10 cellular contexts compared by ENCODE assay signal in genomic region chr20:14334306-14334930, GRCh38. TPM values are rescaled to one million over a fixed set of nuclear protein-coding genes. Genes with fewer than 3 reads are reported as not detected.
DNase-seq lines count a peak whose midpoint lies in the region; ATAC-seq, FAIRE-seq and TF ChIP-seq lines count a peak whose summit lies in the region.
"Had no signal": no experiment of that assay in that cellular context is flagged by ENCODE, and none has a peak within 500 bp of the region (broad histone marks: within the 10 kb centered on the region; RNA-seq: fewer than 3 reads in every experiment).

No MANE protein-coding gene starts in this region.

- TF ChIP-seq POLR2A in upper lobe of left lung (IDR thresholded peaks at IDR 0.05) = no peak

- H2AFZ ChIP-seq in astrocyte (ENCODE audit: low read depth, low read length) = no peak overlapping the region

- H3K27ac ChIP-seq in astrocyte (ENCODE audit: low read depth, low read length) = no peak overlapping the region
- peak overlapping the region; percentile 35 to 80 (median 70) for H3K27ac ChIP-seq in upper lobe of left lung
- H3K27ac ChIP-seq: HL-60, neutrophil had no signal

- DNase-seq in D721Med (ENCODE audit: insufficient read length, low spot score) = no peak
- peak; percentile 51 for DNase-seq in NCI-H1092 (lab: John Stamatoyannopoulos, UW)
- peak; percentile 18 for DNase-seq in astrocyte (ENCODE audit: low read depth)
- peak; percentile 72 for DNase-seq in kidney glomerular epithelial cell (lab: John Stamatoyannopoulos, UW)
- peak in 1 of 2 donors; percentile 60 for DNase-seq in upper lobe of left lung
- DNase-seq in GM19239 (ENCODE audit: insufficient read length, low spot score) = no peak

- H3K9ac ChIP-seq in astrocyte (ENCODE audit: low read length) = no peak overlapping the region

- peak overlapping the region; percentile 69 for H3K4me2 ChIP-seq in astrocyte (ENCODE audit: low read length)

- H3K4me3 Mint-ChIP-seq in astrocyte (ENCODE audit: unreplicated experiment) = peak overlapping the region; percentile 73

- peak; percentile 31 to 45 for ATAC-seq in upper lobe of left lung (ENCODE audit: low FRiP score in 2 of 2)
- no peak for ATAC-seq in HG03460 (IDR thresholded peaks at IDR 0.05; ENCODE audit: unreplicated experiment)
- no peak for ATAC-seq in HG03039 (IDR thresholded peaks at IDR 0.05; ENCODE audit: unreplicated experiment)

- H3K4me1 ChIP-seq in astrocyte (ENCODE audit: insufficient read depth, low read length) (no peaks in the 10 kb centered on the region), upper lobe of left lung (no peaks in the 10 kb centered on the region)

- H3K9me3 ChIP-seq in astrocyte (ENCODE audit: insufficient read depth, low read depth, low read length) (no peaks in the 10 kb centered on the region), upper lobe of left lung (no peaks in the 10 kb centered on the region)
- H3K9me3 ChIP-seq: neutrophil had no signal

- no peaks in the 10 kb centered on the region for H3K36me3 ChIP-seq in astrocyte (ENCODE audit: insufficient read depth, low read length)
- no peaks in the 10 kb centered on the region for H3K36me3 ChIP-seq in upper lobe of left lung
- H3K36me3 ChIP-seq: neutrophil had no signal

- no peak for TF ChIP-seq EP300 in upper lobe of left lung (IDR thresholded peaks at IDR 0.05)

- H3K4me3 ChIP-seq in astrocyte (ENCODE audit: insufficient read depth, low read depth, low read length) (no peak overlapping the region), upper lobe of left lung (peak overlapping the region in 3 of 4 donors; percentile 41 to 50 (median 43))

- 14 to 22% methylated on average over 3 of the region's 3 CpGs for WGBS in upper lobe of left lung, 2 donors

- H3K27me3 ChIP-seq in astrocyte (ENCODE audit: insufficient read depth, low read length) = no peaks in the 10 kb centered on the region
- H3K27me3 ChIP-seq in upper lobe of left lung = no peaks in the 10 kb centered on the region
- H3K27me3 ChIP-seq: neutrophil had no signal

- no peaks in the 10 kb centered on the region for H4K20me1 ChIP-seq in astrocyte (ENCODE audit: insufficient read depth, low read length)

- peaks cover 14% of the 10 kb centered on the region for H3K4me1 Mint-ChIP-seq in astrocyte (ENCODE audit: low read depth, unreplicated experiment)

- no peaks in the 10 kb centered on the region for H3K36me3 Mint-ChIP-seq in astrocyte (ENCODE audit: low read depth, unreplicated experiment)

- H3K79me2 ChIP-seq in astrocyte (ENCODE audit: insufficient read depth, low read length) = no peaks in the 10 kb centered on the region

- peak overlapping the region; percentile 31 for H3K27ac Mint-ChIP-seq in astrocyte (ENCODE audit: unreplicated experiment)

- no peak for FAIRE-seq in D721Med (lab: Jason Lieb, UNC)
- no peak for FAIRE-seq in astrocyte (lab: Jason Lieb, UNC)
- FAIRE-seq in GM19239 (lab: Jason Lieb, UNC) = no peak

- H3K9me3 Mint-ChIP-seq in astrocyte (ENCODE audit: unreplicated experiment) = no peaks in the 10 kb centered on the region

- H3K27me3 Mint-ChIP-seq in astrocyte (ENCODE audit: low read depth, unreplicated experiment) = no peaks in the 10 kb centered on the region

- peak; percentile 59 for TF ChIP-seq CTCF in D721Med (IDR thresholded peaks at IDR 0.05; ENCODE audit: insufficient read depth, missing control alignments)
- TF ChIP-seq CTCF in astrocyte (IDR thresholded peaks at IDR 0.05; ENCODE audit: insufficient read depth, low read depth, low read length) = peak; percentile 44
- peak in 4 of 6 experiments; percentile 18 to 46 (median 31) for TF ChIP-seq CTCF in upper lobe of left lung (IDR thresholded peaks at IDR 0.05)

RNA-seq across cellular contexts. Expression of gene FLRT3, which starts 3.0 kb away (rescaled TPM):
- 6.9 and 14.6 TPM in 2 replicates for total RNA-seq in astrocyte
- 100 to 1,000 TPM in 1 of 6 donors, 10 to 100 TPM in 5; 19.2 to 127 (median 57.8) TPM for total RNA-seq in upper lobe of left lung

Comparison
In these comparisons a context has a peak if more than half of its experiments do, and no peak if none do; other contexts are left out.
1. DNase-seq: peak in NCI-H1092 (single experiment), astrocyte (single experiment) and kidney glomerular epithelial cell (single experiment); none in D721Med (single experiment) and GM19239 (single experiment).
2. ATAC-seq: peak in upper lobe of left lung (2 of 2); none in HG03460 (single experiment) and HG03039 (single experiment).
3. Peak in every context shown above with its lines, with median percentiles within 50 percentile points of each other: CTCF ChIP-seq.